In the genomic region with DNA sequence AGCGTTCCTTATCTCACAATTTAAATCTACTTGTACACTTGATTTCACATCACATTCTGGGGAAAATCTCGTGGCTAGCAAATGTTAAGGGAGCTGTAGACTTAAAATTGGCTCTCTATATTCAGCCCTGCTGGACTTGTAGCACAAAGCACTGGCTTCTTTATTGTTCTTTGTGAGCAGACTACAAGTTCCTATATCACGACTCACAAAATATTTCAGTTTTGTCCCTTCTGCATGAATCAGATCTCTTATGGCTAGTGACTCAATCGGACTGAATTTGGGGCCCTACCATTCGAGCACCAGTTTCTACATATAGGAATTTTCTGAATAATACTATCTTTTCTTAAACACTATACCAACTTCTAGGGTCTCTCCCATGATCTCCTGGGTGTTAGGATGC, we compare ENCODE assay signal across 22 cellular contexts.
DNase-seq lines count a peak whose midpoint lies in the region; ATAC-seq, FAIRE-seq and TF ChIP-seq lines count a peak whose summit lies in the region.
"Had no signal": no experiment of that assay in that cellular context is flagged by ENCODE, and none has a peak within 500 bp of the region (broad histone marks: within the 10 kb centered on the region; RNA-seq: fewer than 3 reads in every experiment).

No MANE protein-coding gene starts in this region.

- H3K36me3 ChIP-seq in mammary epithelial cell (ENCODE audit: insufficient read depth, low read length) (no peaks in the 10 kb centered on the region), astrocyte (ENCODE audit: insufficient read depth, low read length) (no peaks in the 10 kb centered on the region), kidney epithelial cell (ENCODE audit: control insufficient read depth, insufficient read depth, low read length) (no peaks in the 10 kb centered on the region)
- no peaks in the 10 kb centered on the region for H3K36me3 ChIP-seq in CD8-positive, alpha-beta memory T cell (ENCODE audit: insufficient read depth, low read length)
- H3K36me3 ChIP-seq: prostate gland, SJSA1, spleen had no signal

- H3K4me3 ChIP-seq in mammary epithelial cell (replicated peaks in 1 of 3; ENCODE audit: insufficient read depth in 1 of 3, low read depth in 2 of 3, low read length in 3 of 3): no peak overlapping the region
- no peak overlapping the region for H3K4me3 ChIP-seq in astrocyte (ENCODE audit: insufficient read depth, low read depth, low read length)
- no peak overlapping the region for H3K4me3 ChIP-seq in kidney epithelial cell (ENCODE audit: low read depth, low read length)
- H3K4me3 ChIP-seq in CD8-positive, alpha-beta memory T cell (ENCODE audit: low read length): no peak overlapping the region
- H3K4me3 ChIP-seq: prostate gland, SJSA1, spleen, testis had no signal

- 21% methylated on average over 5 of the region's 5 CpGs for WGBS in mammary epithelial cell (ENCODE audit: low coverage, missing lambda C conversion rate)

- H3K4me3 Mint-ChIP-seq in MCF 10A (ENCODE audit: unreplicated experiment) (no peak overlapping the region), astrocyte (ENCODE audit: unreplicated experiment) (no peak overlapping the region)
- no peak overlapping the region for H3K4me3 Mint-ChIP-seq in CD8-positive, alpha-beta memory T cell
- H3K4me3 Mint-ChIP-seq: CD4-positive, CD25-positive, alpha-beta regulatory T cell had no signal

- DNase-seq in mammary epithelial cell: peak; percentile 7
- DNase-seq in MCF 10A (ENCODE audit: unreplicated experiment): no peak
- DNase-seq in astrocyte (ENCODE audit: low read depth): peak; percentile 39
- peak; percentile 32 for DNase-seq in kidney epithelial cell (ENCODE audit: low read depth)
- no peak for DNase-seq in NCI-H2171 (lab: John Stamatoyannopoulos, UW)
- no peak for DNase-seq in CD8-positive, alpha-beta memory T cell
- DNase-seq in Ammon's horn (ENCODE audit: low spot score): no peak
- DNase-seq: activated CD4-positive, alpha-beta T cell treated with anti-CD3 and anti-CD28 coated beads for 1 hour; activated effector memory CD4-positive, alpha-beta T cell treated with anti-CD3 and anti-CD28 coated beads, Interleukin-2, amount 50 U/mL, for 16 hours; anterior cingulate cortex; CD4-positive, CD25-positive, alpha-beta regulatory T cell; DND-41; naive thymus-derived CD8-positive, alpha-beta T cell; NCI-H1930; NCI-H524 treated with DMSO at 0.1 percent for 48 hours; spleen; testis had no signal

- dilution Hi-C loops in mammary epithelial cell (cut with HindIII; ENCODE audit: low sequenced_read_pairs): no loop called here

- ATAC-seq in GM21717 (IDR thresholded peaks at IDR 0.05; ENCODE audit: unreplicated experiment): no peak
- ATAC-seq: naive thymus-derived CD8-positive, alpha-beta T cell had no signal

- H3K4me1 ChIP-seq in mammary epithelial cell (ENCODE audit: insufficient read depth, low read length) (no peaks in the 10 kb centered on the region), astrocyte (ENCODE audit: insufficient read depth, low read length) (peaks cover 9% of the 10 kb centered on the region)
- H3K4me1 ChIP-seq in CD8-positive, alpha-beta memory T cell (ENCODE audit: insufficient read depth, low read length): no peaks in the 10 kb centered on the region
- H3K4me1 ChIP-seq: prostate gland, SJSA1, spleen, testis had no signal

- TF ChIP-seq CTCF in mammary epithelial cell (conservative IDR thresholded peaks at IDR 0.05 in 1 of 2, IDR thresholded peaks at IDR 0.05 in 1 of 2; ENCODE audit: extremely low read depth in 1 of 2, insufficient read depth in 1 of 2, low read depth in 1 of 2, low read length in 2 of 2): no peak
- TF ChIP-seq CTCF in MCF 10A (IDR thresholded peaks at IDR 0.05; ENCODE audit: unreplicated experiment): no peak
- no peak for TF ChIP-seq CTCF in astrocyte (IDR thresholded peaks at IDR 0.05; ENCODE audit: insufficient read depth, low read depth, low read length)
- TF ChIP-seq CTCF in kidney epithelial cell (IDR thresholded peaks at IDR 0.05; ENCODE audit: insufficient read depth, low read length, poor library complexity, severe bottlenecking): no peak

- POLR2A ChIA-PET in MCF 10A (lab: Yijun Ruan, JAX): no interaction called here
- POLR2A ChIA-PET in CD8-positive, alpha-beta memory T cell (lab: Charles Lee): no interaction called here

- in situ Hi-C loops in mammary epithelial cell (cut with MboI; ENCODE audit: low sequenced_read_pairs in 2 of 2): no loop called here

- H3K9ac ChIP-seq in mammary epithelial cell (ENCODE audit: insufficient read depth, low read length) (no peak overlapping the region), astrocyte (ENCODE audit: low read length) (no peak overlapping the region)

- intact Hi-C loops in mammary epithelial cell (cut with micrococcal nuclease) (no loop called here), MCF 10A (cut with micrococcal nuclease) (no loop called here)

- no peak overlapping the region for H3K4me2 ChIP-seq in mammary epithelial cell (ENCODE audit: insufficient read depth, low read depth, low read length)
- H3K4me2 ChIP-seq in astrocyte (ENCODE audit: low read length): peak overlapping the region; percentile 29

- no peak overlapping the region for H3K27ac ChIP-seq in mammary epithelial cell (ENCODE audit: insufficient read depth, low read depth, low read length)
- H3K27ac ChIP-seq in astrocyte (ENCODE audit: low read depth, low read length): peak overlapping the region; percentile 33
- H3K27ac ChIP-seq in CD8-positive, alpha-beta memory T cell (ENCODE audit: low read depth, low read length): no peak overlapping the region
- H3K27ac ChIP-seq: 22Rv1, prostate gland, SJSA1, spleen, testis had no signal

- H4K20me1 ChIP-seq in mammary epithelial cell (ENCODE audit: insufficient read depth, low read length) (no peaks in the 10 kb centered on the region), astrocyte (ENCODE audit: insufficient read depth, low read length) (no peaks in the 10 kb centered on the region)

- H3K27me3 Mint-ChIP-seq in MCF 10A (ENCODE audit: insufficient read depth, unreplicated experiment) (no peaks in the 10 kb centered on the region), astrocyte (ENCODE audit: low read depth, unreplicated experiment) (no peaks in the 10 kb centered on the region)
- no peaks in the 10 kb centered on the region for H3K27me3 Mint-ChIP-seq in CD8-positive, alpha-beta memory T cell
- H3K27me3 Mint-ChIP-seq: CD4-positive, CD25-positive, alpha-beta regulatory T cell had no signal

- H3K4me1 Mint-ChIP-seq in MCF 10A (ENCODE audit: insufficient read depth, unreplicated experiment): peaks cover 15% of the 10 kb centered on the region
- peaks cover 18% of the 10 kb centered on the region for H3K4me1 Mint-ChIP-seq in astrocyte (ENCODE audit: low read depth, unreplicated experiment)
- H3K4me1 Mint-ChIP-seq in CD8-positive, alpha-beta memory T cell: no peaks in the 10 kb centered on the region
- H3K4me1 Mint-ChIP-seq: CD4-positive, CD25-positive, alpha-beta regulatory T cell; naive thymus-derived CD8-positive, alpha-beta T cell had no signal

- no peak for FAIRE-seq in astrocyte (lab: Jason Lieb, UNC)
- FAIRE-seq: endometrium had no signal

- H3K27ac Mint-ChIP-seq in MCF 10A (ENCODE audit: low read depth, unreplicated experiment) (no peak overlapping the region), astrocyte (ENCODE audit: unreplicated experiment) (peak overlapping the region; percentile 72)
- H3K27ac Mint-ChIP-seq in CD8-positive, alpha-beta memory T cell: no peak overlapping the region
- H3K27ac Mint-ChIP-seq: CD4-positive, CD25-positive, alpha-beta regulatory T cell; naive thymus-derived CD8-positive, alpha-beta T cell had no signal

- no peaks in the 10 kb centered on the region for H3K27me3 ChIP-seq in mammary epithelial cell (ENCODE audit: insufficient read depth, low read length)
- H3K27me3 ChIP-seq in astrocyte (ENCODE audit: insufficient read depth, low read length): no peaks in the 10 kb centered on the region
- no peaks in the 10 kb centered on the region for H3K27me3 ChIP-seq in kidney epithelial cell (ENCODE audit: control insufficient read depth, insufficient read depth, low read length)
- no peaks in the 10 kb centered on the region for H3K27me3 ChIP-seq in CD8-positive, alpha-beta memory T cell (ENCODE audit: insufficient read depth, low read length, poor library complexity, severe bottlenecking)
- H3K27me3 ChIP-seq: SJSA1, spleen, testis had no signal

- H3K9me3 Mint-ChIP-seq in MCF 10A (ENCODE audit: unreplicated experiment) (peaks cover 7% of the 10 kb centered on the region), astrocyte (ENCODE audit: unreplicated experiment) (no peaks in the 10 kb centered on the region)
- H3K9me3 Mint-ChIP-seq in CD8-positive, alpha-beta memory T cell: peaks cover 0 to 15% (median 6%) of the 10 kb centered on the region in 5 donors

- no peaks in the 10 kb centered on the region for H3K9me3 ChIP-seq in mammary epithelial cell (replicated peaks; ENCODE audit: insufficient read depth, low read length)
- no peaks in the 10 kb centered on the region for H3K9me3 ChIP-seq in astrocyte (ENCODE audit: insufficient read depth, low read depth, low read length)
- no peaks in the 10 kb centered on the region for H3K9me3 ChIP-seq in CD8-positive, alpha-beta memory T cell (ENCODE audit: low read length)
- H3K9me3 ChIP-seq: prostate gland, SJSA1, spleen, testis had no signal

- H3K36me3 Mint-ChIP-seq in MCF 10A (ENCODE audit: insufficient read depth, unreplicated experiment): no peaks in the 10 kb centered on the region
- no peaks in the 10 kb centered on the region for H3K36me3 Mint-ChIP-seq in astrocyte (ENCODE audit: low read depth, unreplicated experiment)
- no peaks in the 10 kb centered on the region for H3K36me3 Mint-ChIP-seq in CD8-positive, alpha-beta memory T cell
- H3K36me3 Mint-ChIP-seq: CD4-positive, CD25-positive, alpha-beta regulatory T cell; naive thymus-derived CD8-positive, alpha-beta T cell had no signal

- CTCF ChIA-PET in mammary epithelial cell (lab: Charles Lee; ENCODE audit: low non-redundant PET): interaction anchor here (0.6 kb wide), 1 partner anchor 55 kb away, joined by 8 read pairs; no protein-coding TSS in a partner anchor
- CTCF ChIA-PET in MCF 10A (lab: Yijun Ruan, JAX): interaction anchor here (1.2 kb wide), 1 partner anchor 229 kb away, joined by 3 read pairs; no protein-coding TSS in a partner anchor
- CTCF ChIA-PET in CD8-positive, alpha-beta memory T cell (lab: Charles Lee): no interaction called here

- no peaks in the 10 kb centered on the region for H3K79me2 ChIP-seq in mammary epithelial cell (ENCODE audit: insufficient read depth, low read length)
- H3K79me2 ChIP-seq in astrocyte (ENCODE audit: insufficient read depth, low read length): no peaks in the 10 kb centered on the region

- H2AFZ ChIP-seq in mammary epithelial cell (ENCODE audit: low read depth, low read length) (no peak overlapping the region), astrocyte (ENCODE audit: low read depth, low read length) (no peak overlapping the region)

- BruUV-seq in mammary epithelial cell (replicated peaks; lab: Mats Ljungman, UMichigan) (no TSS peak), MCF 10A (replicated peaks; lab: Mats Ljungman, UMichigan) (no TSS peak)

Comparison
In these comparisons a context has a peak if more than half of its experiments do, and no peak if none do; other contexts are left out.
1. DNase-seq: peak in mammary epithelial cell (single experiment), astrocyte (single experiment) and kidney epithelial cell (single experiment); none in MCF 10A (single experiment), NCI-H2171 (single experiment), CD8-positive, alpha-beta memory T cell (0 of 5) and Ammon's horn (single experiment).